Comparison of ENCODE assay signal across 17 cellular contexts in the genomic region with DNA sequence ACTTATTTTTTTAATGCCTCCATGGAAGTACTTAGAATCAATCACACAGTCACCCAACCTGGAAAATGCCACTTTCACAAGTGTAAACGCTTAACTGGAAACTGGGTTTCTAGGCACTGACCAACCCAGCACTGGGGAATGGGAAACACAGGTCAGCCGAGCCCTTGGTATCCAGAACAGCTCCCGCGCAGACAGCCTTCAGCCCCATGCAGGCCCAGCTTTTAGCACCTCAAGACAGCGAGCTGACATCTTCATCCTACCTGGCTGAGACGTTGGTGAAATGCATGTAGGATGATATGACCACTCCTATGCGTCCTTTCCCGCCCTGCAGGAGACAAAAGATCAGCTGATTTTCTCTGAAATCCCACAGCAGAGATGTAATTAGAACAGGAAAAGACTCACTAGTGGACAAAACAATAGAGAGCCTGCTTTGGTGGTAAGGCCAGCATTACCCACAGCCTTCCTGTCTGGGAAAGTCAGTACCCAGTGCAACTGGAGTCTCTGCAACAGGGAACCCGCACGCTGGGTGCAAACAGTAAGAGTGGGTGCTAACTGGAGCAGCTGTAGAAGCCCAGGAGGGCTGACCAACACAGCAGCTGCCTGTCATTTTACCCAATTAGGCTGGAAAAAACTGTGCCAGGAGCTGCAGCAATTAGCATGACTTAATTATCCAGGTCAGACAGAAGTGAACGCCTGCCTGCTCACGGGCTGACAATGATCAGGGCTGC.
DNase-seq lines count a peak whose midpoint lies in the region; ATAC-seq and TF ChIP-seq lines count a peak whose summit lies in the region.
"Had no signal": no experiment of that assay in that cellular context is flagged by ENCODE, and none has a peak within 500 bp of the region (broad histone marks: within the 10 kb centered on the region; RNA-seq: fewer than 3 reads in every experiment).

No MANE protein-coding gene starts in this region.

- no peak overlapping the region for H3K4me2 ChIP-seq in parathyroid adenoma (ENCODE audit: low read length)
- H3K4me2 ChIP-seq: PC-9 had no signal

- DNase-seq in NCI-H1105 (lab: John Stamatoyannopoulos, UW) (peak; percentile 78), NCI-H2171 treated with DMSO at 0.1 percent for 48 hours (lab: John Stamatoyannopoulos, UW) (peak; percentile 85), cerebellum (ENCODE audit: low spot score) (peak; percentile 17), SHP77 treated with DMSO at 0.1 percent for 48 hours (lab: John Stamatoyannopoulos, UW) (no peak), DMS53 treated with DMSO at 0.1 percent for 48 hours (lab: John Stamatoyannopoulos, UW; ENCODE audit: unreplicated experiment) (no peak), GM20000 (ENCODE audit: low spot score) (no peak)
- DNase-seq: activated CD4-positive, alpha-beta T cell treated with anti-CD3 and anti-CD28 coated beads for 4 hours; activated naive CD8-positive, alpha-beta T cell treated with anti-CD3 and anti-CD28 coated beads, Interleukin-2, amount 10 ng/mL, durations not matched to agents 7 days and 5 days; activated T-cell treated with anti-CD3 and anti-CD28 coated beads, Interleukin-2, amount 50 U/mL, for 24 hours; H9; KG1; PC-9; stimulated activated naive CD8-positive, alpha-beta T cell treated with anti-CD3 and anti-CD28 coated beads, Interleukin-15, amount 100 ng/mL, for 72 hours had no signal

- H3K27ac ChIP-seq in parathyroid adenoma = peak overlapping the region; percentile 26
- H3K27ac ChIP-seq: C4-2B, PC-9, skin epidermis had no signal

- H3K4me3 ChIP-seq in parathyroid adenoma (ENCODE audit: low read depth, low read length) = no peak overlapping the region
- H3K4me3 ChIP-seq: PC-9, skin epidermis had no signal

- no peaks in the 10 kb centered on the region for H3K36me3 ChIP-seq in parathyroid adenoma (ENCODE audit: control insufficient read depth, insufficient read depth, low read length)

- no peaks in the 10 kb centered on the region for H3K9me3 ChIP-seq in parathyroid adenoma (ENCODE audit: control insufficient read depth, low read length)

- no peak for ATAC-seq in HG03095 (IDR thresholded peaks at IDR 0.05; ENCODE audit: unreplicated experiment)
- ATAC-seq: stimulated activated naive CD8-positive, alpha-beta T cell treated with anti-CD3 and anti-CD28 coated beads, Interleukin-15, amount 100 ng/mL, for 72 hours had no signal

- H3K9ac ChIP-seq in parathyroid adenoma = no peak overlapping the region

- H3K4me1 ChIP-seq in parathyroid adenoma = peaks cover 24% of the 10 kb centered on the region

- H2AFZ ChIP-seq in parathyroid adenoma = peak overlapping the region; percentile 39
- H2AFZ ChIP-seq: PC-9 had no signal

- no peaks in the 10 kb centered on the region for H3K27me3 ChIP-seq in parathyroid adenoma (ENCODE audit: control insufficient read depth, insufficient read depth, low read length)

- TF ChIP-seq CTCF in parathyroid adenoma (IDR thresholded peaks at IDR 0.05) (no peak), GM20000 (IDR thresholded peaks at IDR 0.05; ENCODE audit: extremely low read depth, missing control alignments) (no peak)

- H3K79me2 ChIP-seq in parathyroid adenoma = peaks cover 9% of the 10 kb centered on the region

Comparison
In these comparisons a context has a peak if more than half of its experiments do, and no peak if none do; other contexts are left out.
1. DNase-seq: peak in NCI-H1105 (single experiment), NCI-H2171 treated with DMSO at 0.1 percent for 48 hours (single experiment) and cerebellum (single experiment); none in SHP77 treated with DMSO at 0.1 percent for 48 hours (single experiment), DMS53 treated with DMSO at 0.1 percent for 48 hours (single experiment) and GM20000 (single experiment).